Comparison of ENCODE assay signal across 13 cellular contexts in genomic region chr2:8636691-8637636, GRCh38. TPM values are rescaled to one million over a fixed set of nuclear protein-coding genes. Genes with fewer than 3 reads are reported as not detected.
DNase-seq lines count a peak whose midpoint lies in the region; FAIRE-seq and TF ChIP-seq lines count a peak whose summit lies in the region.
"Had no signal": no experiment of that assay in that cellular context is flagged by ENCODE, and none has a peak within 500 bp of the region (broad histone marks: within the 10 kb centered on the region; RNA-seq: fewer than 3 reads in every experiment).

No MANE protein-coding gene starts in this region.

- TF ChIP-seq CTCF in Caco-2 (IDR thresholded peaks at IDR 0.05; ENCODE audit: insufficient read depth in 1 of 2, low read depth in 1 of 2, low read length in 1 of 2, severe bottlenecking in 1 of 2, unreplicated experiment in 1 of 2) (no peak), foreskin fibroblast (IDR thresholded peaks at IDR 0.05; ENCODE audit: low read depth, low read length) (no peak)

- peak overlapping the region; percentile 88 for H3K27ac Mint-ChIP-seq in Caco-2 (ENCODE audit: unreplicated experiment)
- H3K27ac Mint-ChIP-seq: effector memory CD8-positive, alpha-beta T cell had no signal

- peak overlapping the region; percentile 63 for H2AFZ ChIP-seq in neuron (ENCODE audit: low read depth, low read length)

- H3K9me3 Mint-ChIP-seq in Caco-2 (ENCODE audit: unreplicated experiment): no peaks in the 10 kb centered on the region
- H3K9me3 Mint-ChIP-seq: CD14-positive monocyte; effector memory CD8-positive, alpha-beta T cell had no signal

- H3K36me3 ChIP-seq in Caco-2 (ENCODE audit: control insufficient read depth, insufficient read depth, low read length): no peaks in the 10 kb centered on the region
- H3K36me3 ChIP-seq in neuron (ENCODE audit: insufficient read depth, low read length): no peaks in the 10 kb centered on the region

- peak overlapping the region; percentile 66 for H3K4me3 Mint-ChIP-seq in Caco-2 (ENCODE audit: unreplicated experiment)
- H3K4me3 Mint-ChIP-seq: CD14-positive monocyte; effector memory CD8-positive, alpha-beta T cell had no signal

- H3K9me3 ChIP-seq in Caco-2 (no peaks in the 10 kb centered on the region), neuron (ENCODE audit: low read length) (no peaks in the 10 kb centered on the region)

- peak; percentile 82 for FAIRE-seq in RCC 7860 (lab: Jason Lieb, UNC)
- FAIRE-seq: GM12878 had no signal

- CTCF ChIA-PET in Caco-2 (lab: Charles Lee): interaction anchor here (0.9 to 1.1 kb wide), 2 partner anchors 9 to 42 kb away, joined by 3 read pairs; no protein-coding TSS in a partner anchor

- peaks cover 55% of the 10 kb centered on the region for H3K4me1 Mint-ChIP-seq in Caco-2 (ENCODE audit: low read depth, unreplicated experiment)

- peaks cover 54% of the 10 kb centered on the region for H3K4me1 ChIP-seq in Caco-2
- peaks cover 49% of the 10 kb centered on the region for H3K4me1 ChIP-seq in neuron (ENCODE audit: insufficient read depth, low read length)

- DNase-seq in Caco-2: peak; percentile 67 to 85
- DNase-seq in RCC 7860 (ENCODE audit: low spot score): peak; percentile 80
- peak; percentile 21 to 37 for DNase-seq in foreskin fibroblast
- DNase-seq in stimulated activated CD4-positive, alpha-beta T cell treated with anti-CD3 and anti-CD28 coated beads, Interleukin-4, amount 100 ng/mL, for 1 hour: no peak
- DNase-seq in SHP77 treated with DMSO at 0.1 percent for 48 hours (lab: John Stamatoyannopoulos, UW): no peak
- DNase-seq in NCI-H446 (lab: John Stamatoyannopoulos, UW): no peak
- DNase-seq in SIG-M5 treated with dmso at 0.1 percent for 504 hours (lab: John Stamatoyannopoulos, UW; ENCODE audit: unreplicated experiment): no peak
- DNase-seq: activated naive CD4-positive, alpha-beta T cell; effector memory CD8-positive, alpha-beta T cell; stimulated activated CD4-positive, alpha-beta T cell treated with anti-CD3 and anti-CD28 coated beads, Interleukin-2, amount 100 ng/mL, for 24 hours had no signal

- intact Hi-C loops in Caco-2 (cut with micrococcal nuclease; ENCODE audit: unreplicated experiment): loop anchor here (1.0 kb wide), 1 partner anchor 10 kb away; no protein-coding TSS in a partner anchor

- POLR2A ChIA-PET in Caco-2 (lab: Charles Lee): interaction anchor here (1.1 to 2.9 kb wide), 3 partner anchors 42 to 48 kb away, joined by 3 to 15 read pairs (median 4); partner anchors contain the start of gene ID2

- H3K27me3 ChIP-seq in Caco-2 (replicated peaks; ENCODE audit: control insufficient read depth, insufficient read depth, low read length): no peaks in the 10 kb centered on the region
- no peaks in the 10 kb centered on the region for H3K27me3 ChIP-seq in neuron (ENCODE audit: insufficient read depth, low read length)

- BruUV-seq in Caco-2 (replicated peaks; lab: Mats Ljungman, UMichigan): no TSS peak

- H3K27me3 Mint-ChIP-seq in Caco-2 (ENCODE audit: insufficient read depth, unreplicated experiment): no peaks in the 10 kb centered on the region

- H3K4me3 ChIP-seq in Caco-2 (ENCODE audit: low read depth, low read length) (no peak overlapping the region), foreskin fibroblast (ENCODE audit: low read depth in 1 of 2, low read length in 2 of 2) (no peak overlapping the region), neuron (ENCODE audit: low read length) (peak overlapping the region; percentile 36)
- H3K4me3 ChIP-seq: GM12878 had no signal

- no peaks in the 10 kb centered on the region for H3K36me3 Mint-ChIP-seq in Caco-2 (ENCODE audit: insufficient read depth, unreplicated experiment)
- H3K36me3 Mint-ChIP-seq: CD14-positive monocyte had no signal

RNA-seq across cellular contexts. Expression of gene ID2, which starts 44.9 kb away (rescaled TPM):
- total RNA-seq in Caco-2 (2022): 90.9 and 101 TPM in 2 replicates

Comparison
In these comparisons a context has a peak if more than half of its experiments do, and no peak if none do; other contexts are left out.
1. DNase-seq: peak in Caco-2 (2 of 2), RCC 7860 (single experiment) and foreskin fibroblast (2 of 2); none in stimulated activated CD4-positive, alpha-beta T cell treated with anti-CD3 and anti-CD28 coated beads, Interleukin-4, amount 100 ng/mL, for 1 hour (single experiment), SHP77 treated with DMSO at 0.1 percent for 48 hours (single experiment), NCI-H446 (0 of 2) and SIG-M5 treated with dmso at 0.1 percent for 504 hours (single experiment).